Comparison of ENCODE assay signal across 9 cellular contexts in the genomic region with DNA sequence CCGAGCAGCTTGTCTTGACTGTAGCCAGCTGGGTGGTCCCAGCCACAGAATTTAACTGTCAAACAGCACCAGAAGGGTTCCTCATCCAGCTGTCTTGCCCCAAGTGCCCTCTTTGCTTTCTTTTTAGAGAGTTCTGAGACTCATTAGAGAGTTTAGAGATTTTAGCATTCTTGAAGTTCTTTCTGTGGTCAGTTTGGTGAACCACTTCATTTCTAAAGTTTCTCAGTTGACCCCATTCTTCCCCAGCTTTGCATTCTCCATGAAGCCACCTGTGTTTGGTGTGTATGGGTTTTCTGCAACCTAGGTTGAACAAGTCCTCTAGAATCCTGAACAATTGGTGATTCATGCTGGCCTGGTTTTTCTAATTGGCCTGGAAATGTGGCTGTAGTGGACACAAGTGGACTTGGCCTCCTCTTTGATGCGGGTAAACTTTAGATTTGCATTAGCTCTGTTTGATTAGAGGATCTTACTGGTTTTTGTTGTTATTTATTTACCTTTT. TPM values are rescaled to one million over a fixed set of nuclear protein-coding genes. Genes with fewer than 3 reads are reported as not detected.
DNase-seq lines count a peak whose midpoint lies in the region; ATAC-seq lines count a peak whose summit lies in the region.
"Had no signal": no experiment of that assay in that cellular context is flagged by ENCODE, and none has a peak within 500 bp of the region (broad histone marks: within the 10 kb centered on the region; RNA-seq: fewer than 3 reads in every experiment).

No MANE protein-coding gene starts in this region.

- peaks cover 27% of the 10 kb centered on the region for H3K27me3 Mint-ChIP-seq in activated CD8-positive, alpha-beta memory T cell treated with anti-CD3 and anti-CD28 coated beads, Interleukin-2, amount 10 ng/mL, durations not matched to agents 7 days and 5 days
- H3K27me3 Mint-ChIP-seq in activated T-helper 2 cell treated with anti-CD3 and anti-CD28 coated beads, Interferon-gamma antibody, Interleukin-2, Interleukin-4, amounts not matched to agents 10 μg/mL and 5 μg/mL and 100 μg/mL, durations not matched to agents 14 hours and 24 hours and 36 hours (ENCODE audit: low read depth): peaks cover 2% of the 10 kb centered on the region
- H3K27me3 Mint-ChIP-seq in naive thymus-derived CD8-positive, alpha-beta T cell: no peaks in the 10 kb centered on the region
- H3K27me3 Mint-ChIP-seq: B cell had no signal

- ATAC-seq in activated CD8-positive, alpha-beta memory T cell treated with anti-CD3 and anti-CD28 coated beads, Interleukin-2, amount 10 ng/mL, durations not matched to agents 7 days and 5 days: peak; percentile 62
- peak; percentile 75 for ATAC-seq in HG03097 (IDR thresholded peaks at IDR 0.05; ENCODE audit: low FRiP score, unreplicated experiment)
- ATAC-seq in naive thymus-derived CD8-positive, alpha-beta T cell: peak; percentile 33 to 48

- peaks cover 42% of the 10 kb centered on the region for H3K4me1 Mint-ChIP-seq in activated CD8-positive, alpha-beta memory T cell treated with anti-CD3 and anti-CD28 coated beads, Interleukin-2, amount 10 ng/mL, durations not matched to agents 7 days and 5 days
- peaks cover 54% of the 10 kb centered on the region for H3K4me1 Mint-ChIP-seq in activated T-helper 2 cell treated with anti-CD3 and anti-CD28 coated beads, Interferon-gamma antibody, Interleukin-2, Interleukin-4, amounts not matched to agents 10 μg/mL and 5 μg/mL and 100 μg/mL, durations not matched to agents 14 hours and 24 hours and 36 hours (ENCODE audit: low read depth)
- H3K4me1 Mint-ChIP-seq in naive thymus-derived CD8-positive, alpha-beta T cell: peaks cover 32 to 83% (median 82%) of the 10 kb centered on the region in 4 donors

- H3K9me3 Mint-ChIP-seq in activated CD8-positive, alpha-beta memory T cell treated with anti-CD3 and anti-CD28 coated beads, Interleukin-2, amount 10 ng/mL, durations not matched to agents 7 days and 5 days (ENCODE audit: low read depth): no peaks in the 10 kb centered on the region
- no peaks in the 10 kb centered on the region for H3K9me3 Mint-ChIP-seq in activated T-helper 2 cell treated with anti-CD3 and anti-CD28 coated beads, Interferon-gamma antibody, Interleukin-2, Interleukin-4, amounts not matched to agents 10 μg/mL and 5 μg/mL and 100 μg/mL, durations not matched to agents 14 hours and 24 hours and 36 hours
- H3K9me3 Mint-ChIP-seq in naive thymus-derived CD8-positive, alpha-beta T cell: no peaks in the 10 kb centered on the region

- DNase-seq in activated CD8-positive, alpha-beta memory T cell treated with anti-CD3 and anti-CD28 coated beads, Interleukin-2, amount 10 ng/mL, durations not matched to agents 7 days and 5 days: peak; percentile 47
- no peak for DNase-seq in activated CD8-positive, alpha-beta memory T cell treated with anti-CD3 and anti-CD28 coated beads, Interleukin-2, amount 50 U/mL, for 4 hours
- DNase-seq in activated T-helper 2 cell treated with anti-CD3 and anti-CD28 coated beads, Interferon-gamma antibody, Interleukin-2, Interleukin-4, amounts not matched to agents 10 μg/mL and 5 μg/mL and 100 μg/mL, durations not matched to agents 14 hours and 24 hours and 36 hours (ENCODE audit: low spot score): no peak
- DNase-seq in naive thymus-derived CD8-positive, alpha-beta T cell: peak in 1 of 10 donors; percentile 19
- no peak for DNase-seq in ureter (ENCODE audit: low spot score)
- no peak for DNase-seq in COLO668 (lab: John Stamatoyannopoulos, UW; ENCODE audit: unreplicated experiment)
- no peak for DNase-seq in NCI-H748 treated with DMSO at 0.1 percent for 48 hours (lab: John Stamatoyannopoulos, UW)

- CTCF ChIA-PET in activated CD8-positive, alpha-beta memory T cell treated with anti-CD3 and anti-CD28 coated beads, Interleukin-2, amount 10 ng/mL, durations not matched to agents 7 days and 5 days (lab: Charles Lee): interaction anchor here (2.2 kb wide), 1 partner anchor 34 kb away, joined by 5 read pairs; the partner anchor contains the start of gene FLNB

- H3K36me3 Mint-ChIP-seq in activated CD8-positive, alpha-beta memory T cell treated with anti-CD3 and anti-CD28 coated beads, Interleukin-2, amount 10 ng/mL, durations not matched to agents 7 days and 5 days: peaks cover 1% of the 10 kb centered on the region
- H3K36me3 Mint-ChIP-seq in activated T-helper 2 cell treated with anti-CD3 and anti-CD28 coated beads, Interferon-gamma antibody, Interleukin-2, Interleukin-4, amounts not matched to agents 10 μg/mL and 5 μg/mL and 100 μg/mL, durations not matched to agents 14 hours and 24 hours and 36 hours (ENCODE audit: low read depth): peaks cover 8% of the 10 kb centered on the region
- peaks cover 0 to 7% (median 3%) of the 10 kb centered on the region in 3 donors for H3K36me3 Mint-ChIP-seq in naive thymus-derived CD8-positive, alpha-beta T cell

- POLR2A ChIA-PET in naive thymus-derived CD8-positive, alpha-beta T cell (lab: Charles Lee): interaction anchor here (1.0 kb wide), 1 partner anchor 44 kb away, joined by 4 read pairs; no protein-coding TSS in a partner anchor

- H3K27ac Mint-ChIP-seq in activated CD8-positive, alpha-beta memory T cell treated with anti-CD3 and anti-CD28 coated beads, Interleukin-2, amount 10 ng/mL, durations not matched to agents 7 days and 5 days: no peak overlapping the region
- H3K27ac Mint-ChIP-seq in activated T-helper 2 cell treated with anti-CD3 and anti-CD28 coated beads, Interferon-gamma antibody, Interleukin-2, Interleukin-4, amounts not matched to agents 10 μg/mL and 5 μg/mL and 100 μg/mL, durations not matched to agents 14 hours and 24 hours and 36 hours: peak overlapping the region; percentile 55
- peak overlapping the region; percentile 38 to 80 (median 67) for H3K27ac Mint-ChIP-seq in naive thymus-derived CD8-positive, alpha-beta T cell
- H3K27ac Mint-ChIP-seq: B cell had no signal

- intact Hi-C loops in activated T-helper 2 cell treated with anti-CD3 and anti-CD28 coated beads, Interferon-gamma antibody, Interleukin-2, Interleukin-4, amounts not matched to agents 10 μg/mL and 5 μg/mL and 100 μg/mL, durations not matched to agents 14 hours and 24 hours and 36 hours (cut with micrococcal nuclease): no loop called here

- H3K4me3 Mint-ChIP-seq in activated CD8-positive, alpha-beta memory T cell treated with anti-CD3 and anti-CD28 coated beads, Interleukin-2, amount 10 ng/mL, durations not matched to agents 7 days and 5 days: no peak overlapping the region
- no peak overlapping the region for H3K4me3 Mint-ChIP-seq in activated T-helper 2 cell treated with anti-CD3 and anti-CD28 coated beads, Interferon-gamma antibody, Interleukin-2, Interleukin-4, amounts not matched to agents 10 μg/mL and 5 μg/mL and 100 μg/mL, durations not matched to agents 14 hours and 24 hours and 36 hours (ENCODE audit: low read depth)
- H3K4me3 Mint-ChIP-seq in naive thymus-derived CD8-positive, alpha-beta T cell: peak overlapping the region in 7 of 10 donors; percentile 30 to 64 (median 50)
- H3K4me3 Mint-ChIP-seq: B cell had no signal

RNA-seq across cellular contexts. Expression of gene FLNB, which starts 33.7 kb away (rescaled TPM):
- 10 to 100 TPM in 1 of 2 experiments, 1 to 10 TPM in 1; 9.8 to 13.2 TPM for total RNA-seq in activated CD8-positive, alpha-beta memory T cell treated with anti-CD3 and anti-CD28 coated beads, Interleukin-2, amount 10 ng/mL, durations not matched to agents 7 days and 5 days
- 34.8 and 35.6 TPM in 2 replicates for total RNA-seq in activated T-helper 2 cell treated with anti-CD3 and anti-CD28 coated beads, Interferon-gamma antibody, Interleukin-2, Interleukin-4, amounts not matched to agents 10 μg/mL and 5 μg/mL and 100 μg/mL, durations not matched to agents 14 hours and 24 hours and 36 hours
- total RNA-seq in naive thymus-derived CD8-positive, alpha-beta T cell: 10 to 100 TPM; 75.2 to 76.7 TPM
- 10 to 100 TPM; 11.8 to 32.2 (median 24.4) TPM for polyA plus RNA-seq in naive thymus-derived CD8-positive, alpha-beta T cell
- total RNA-seq in ureter: 303 TPM

Comparison
In these comparisons a context has a peak if more than half of its experiments do, and no peak if none do; other contexts are left out.
1. H3K4me3 Mint-ChIP-seq: peak in naive thymus-derived CD8-positive, alpha-beta T cell (7 of 10); none in activated CD8-positive, alpha-beta memory T cell treated with anti-CD3 and anti-CD28 coated beads, Interleukin-2, amount 10 ng/mL, durations not matched to agents 7 days and 5 days (single experiment) and activated T-helper 2 cell treated with anti-CD3 and anti-CD28 coated beads, Interferon-gamma antibody, Interleukin-2, Interleukin-4, amounts not matched to agents 10 μg/mL and 5 μg/mL and 100 μg/mL, durations not matched to agents 14 hours and 24 hours and 36 hours (single experiment).
2. Peak in every context shown above with its lines, with median percentiles within 50 percentile points of each other: ATAC-seq.